8 cellular contexts compared by ENCODE assay signal in the genomic region with DNA sequence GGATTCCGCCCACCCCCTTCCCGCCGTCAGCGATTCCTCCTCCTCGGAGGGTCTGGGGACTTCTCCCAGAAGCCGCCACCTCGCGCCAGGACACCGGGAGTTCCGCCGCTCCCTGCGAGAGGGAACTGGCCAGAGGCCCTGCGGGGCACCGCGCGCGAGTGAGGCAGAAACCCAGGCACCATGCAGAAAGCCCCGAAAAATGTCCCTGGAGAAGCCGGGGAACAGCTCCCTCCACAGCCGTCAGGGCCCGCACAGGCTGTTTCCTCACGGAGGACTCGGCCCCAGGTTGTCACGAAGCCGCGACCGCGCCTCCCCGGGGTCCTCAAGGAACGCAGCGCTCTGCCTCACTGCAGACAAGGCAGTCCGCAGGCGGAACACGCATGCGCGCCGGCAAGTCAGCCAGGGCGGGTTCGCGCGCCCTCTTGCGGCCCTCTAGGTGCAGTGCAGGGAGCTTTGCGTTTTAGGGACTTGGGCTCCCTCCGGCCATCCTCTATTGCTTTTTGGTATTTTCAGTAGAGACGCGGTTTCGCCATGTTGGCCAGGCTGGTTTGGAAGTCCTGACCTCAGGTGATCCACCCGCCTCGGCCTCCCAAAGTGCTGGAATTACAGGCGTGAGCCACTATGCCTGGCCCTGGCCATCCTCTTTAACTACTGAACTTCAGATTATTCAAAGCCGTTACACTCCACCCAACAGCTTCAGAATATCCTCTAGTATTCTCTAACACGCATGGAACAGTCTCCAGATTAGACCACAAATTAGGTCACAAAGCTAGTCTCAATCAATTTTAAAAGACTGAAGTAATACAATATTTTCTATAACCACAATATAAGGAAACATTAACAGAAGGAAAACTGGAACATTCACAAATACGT.
DNase-seq lines count a peak whose midpoint lies in the region; ATAC-seq and TF ChIP-seq lines count a peak whose summit lies in the region.

No MANE protein-coding gene starts in this region.

- DNase-seq in NCI-H2081 (lab: John Stamatoyannopoulos, UW) (peak; percentile 73 to 81), T1000 (lab: John Stamatoyannopoulos, UW) (peak; percentile 88), astrocyte of the spinal cord (ENCODE audit: low read depth, low spot score) (peak; percentile 85), hypothalamus (lab: John Stamatoyannopoulos, UW) (peak; percentile 38 to 96 (median 85)), retina (peak; percentile 99)

- in situ Hi-C loops in astrocyte of the spinal cord (cut with HindIII; ENCODE audit: low sequenced_read_pairs) = no loop called here

- peak overlapping the region; percentile 61 for H3K4me3 ChIP-seq in astrocyte of the spinal cord (ENCODE audit: low read depth, low read length)

- TF ChIP-seq CTCF in GM12801 (IDR thresholded peaks at IDR 0.05; ENCODE audit: extremely low read depth, insufficient read length) (peak; percentile 6), astrocyte of the spinal cord (IDR thresholded peaks at IDR 0.05; ENCODE audit: low read depth, low read length) (peak; percentile 100)

- ATAC-seq in HG02970 (IDR thresholded peaks at IDR 0.05; ENCODE audit: low FRiP score, unreplicated experiment) (peak; percentile 81), HG02571 (IDR thresholded peaks at IDR 0.05; ENCODE audit: unreplicated experiment) (no peak)
